10 cellular contexts compared by ENCODE assay signal in the genomic region with DNA sequence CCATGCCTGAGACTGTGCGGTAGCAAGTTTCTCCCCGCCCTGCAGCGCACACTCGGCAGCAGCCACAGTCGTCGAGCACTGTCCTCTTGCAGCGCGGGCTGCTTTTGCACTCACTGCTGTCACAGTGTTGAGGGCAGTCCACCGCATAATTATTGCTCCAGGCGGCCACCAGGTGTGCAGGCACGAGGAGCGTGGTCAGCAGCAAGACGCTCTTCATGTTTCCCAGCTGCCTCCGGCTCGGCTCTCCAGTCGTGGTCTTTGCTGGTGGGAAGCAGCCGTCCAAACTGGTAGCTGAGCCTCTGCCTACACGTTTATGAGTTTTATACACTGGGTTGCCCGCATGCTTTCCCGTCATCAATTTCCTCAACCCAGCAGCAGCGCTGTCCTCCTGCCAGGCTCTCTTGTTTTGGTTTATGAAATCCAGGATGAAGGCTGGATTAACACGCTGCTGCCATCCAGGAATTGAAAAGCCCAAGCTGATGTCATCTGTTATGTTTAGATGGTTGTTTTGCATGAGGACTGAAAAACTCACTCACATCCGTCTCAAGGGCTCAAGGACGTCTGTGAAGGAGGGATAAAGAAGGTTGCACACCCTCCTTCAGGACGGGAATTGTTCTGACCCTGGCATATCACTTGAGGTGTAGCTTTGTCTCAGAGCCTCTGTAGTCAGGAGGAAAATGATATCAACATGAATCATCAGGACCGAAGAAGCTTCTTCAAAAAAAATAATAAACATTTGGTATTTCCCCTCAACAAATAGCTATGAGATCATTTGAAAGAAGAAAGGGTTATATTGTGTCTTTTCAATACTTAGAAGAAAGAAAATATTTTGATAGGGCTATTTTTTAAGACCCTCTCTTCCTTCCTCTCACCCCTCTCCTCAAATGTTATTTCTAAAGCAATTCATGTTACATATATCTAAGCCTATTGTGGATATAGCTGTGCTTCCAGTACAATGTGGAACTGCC. TPM values are rescaled to one million over a fixed set of nuclear protein-coding genes. Genes with fewer than 3 reads are reported as not detected.
DNase-seq lines count a peak whose midpoint lies in the region; ATAC-seq and TF ChIP-seq lines count a peak whose summit lies in the region.
"Had no signal": no experiment of that assay in that cellular context is flagged by ENCODE, and none has a peak within 500 bp of the region (broad histone marks: within the 10 kb centered on the region; RNA-seq: fewer than 3 reads in every experiment).

A gene with protein sequence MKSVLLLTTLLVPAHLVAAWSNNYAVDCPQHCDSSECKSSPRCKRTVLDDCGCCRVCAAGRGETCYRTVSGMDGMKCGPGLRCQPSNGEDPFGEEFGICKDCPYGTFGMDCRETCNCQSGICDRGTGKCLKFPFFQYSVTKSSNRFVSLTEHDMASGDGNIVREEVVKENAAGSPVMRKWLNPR (minus strand): TSS at position 293 of the 968 bp plus-strand sequence. CDS start 76 bp downstream, at position 217.

- intact Hi-C loops in mammary epithelial cell (cut with micrococcal nuclease): no loop called here
- intact Hi-C loops in CD14-positive monocyte (cut with micrococcal nuclease): no loop called here

- H3K4me2 ChIP-seq in BLaER1 (peak within 1 kb of the TSS; percentile 41), mammary epithelial cell (ENCODE audit: insufficient read depth, low read depth, low read length) (peak within 1 kb of the TSS; percentile 86)

- H3K27me3 Mint-ChIP-seq in mesothelial cell of epicardium (ENCODE audit: low read depth) (peaks cover 29% of the 10 kb centered on the region), CD14-positive monocyte (ENCODE audit: low read depth in 3 of 3) (peaks cover 11 to 23% (median 18%) of the 10 kb centered on the region in 3 donors)

- H3K9me3 ChIP-seq in BLaER1 (no peaks in the 10 kb centered on the region), mammary epithelial cell (replicated peaks; ENCODE audit: insufficient read depth, low read length) (no peaks in the 10 kb centered on the region)

- no peak within 1 kb of the TSS for H3K27ac ChIP-seq in BLaER1
- no peak within 1 kb of the TSS for H3K27ac ChIP-seq in mammary epithelial cell (ENCODE audit: insufficient read depth, low read depth, low read length)

- CTCF ChIA-PET in mammary epithelial cell (lab: Charles Lee; ENCODE audit: low non-redundant PET): interaction anchor here (0.6 kb wide), 2 partner anchors 26 to 51 kb away, joined by 3 to 7 read pairs; no protein-coding TSS in a partner anchor

- dilution Hi-C loops in mammary epithelial cell (cut with HindIII; ENCODE audit: low sequenced_read_pairs): no loop called here

- H3K9ac ChIP-seq in BLaER1 (no peak within 1 kb of the TSS), mammary epithelial cell (ENCODE audit: insufficient read depth, low read length) (no peak within 1 kb of the TSS)

- WGBS in mammary epithelial cell (ENCODE audit: low coverage, missing lambda C conversion rate): 2% methylated on average over 21 of the region's 26 CpGs

- H4K20me1 ChIP-seq in BLaER1 (no peaks in the 10 kb centered on the region), mammary epithelial cell (ENCODE audit: insufficient read depth, low read length) (no peaks in the 10 kb centered on the region)

- H3K36me3 ChIP-seq in BLaER1 (no peaks in the 10 kb centered on the region), mammary epithelial cell (ENCODE audit: insufficient read depth, low read length) (no peaks in the 10 kb centered on the region)

- no peaks in the 10 kb centered on the region for H3K9me3 Mint-ChIP-seq in mesothelial cell of epicardium
- no peaks in the 10 kb centered on the region for H3K9me3 Mint-ChIP-seq in CD14-positive monocyte
- H3K9me3 Mint-ChIP-seq: activated T-helper 2 cell treated with anti-CD3 and anti-CD28 coated beads, Interferon-gamma antibody, Interleukin-2, Interleukin-4, amounts not matched to agents 10 μg/mL and 5 μg/mL and 100 μg/mL, durations not matched to agents 14 hours and 24 hours and 36 hours had no signal

- H3K79me2 ChIP-seq in mammary epithelial cell (ENCODE audit: insufficient read depth, low read length): no peaks in the 10 kb centered on the region

- H3K4me3 Mint-ChIP-seq in mesothelial cell of epicardium: peak within 1 kb of the TSS; percentile 13
- H3K4me3 Mint-ChIP-seq in CD14-positive monocyte: peak within 1 kb of the TSS in 1 of 2 donors; percentile 3

- no peaks in the 10 kb centered on the region for H3K27me3 ChIP-seq in BLaER1
- peaks cover 5% of the 10 kb centered on the region for H3K27me3 ChIP-seq in mammary epithelial cell (ENCODE audit: insufficient read depth, low read length)

- no peak for ATAC-seq in GM21737 (IDR thresholded peaks at IDR 0.05; ENCODE audit: unreplicated experiment)

- H3K4me1 Mint-ChIP-seq in mesothelial cell of epicardium: peaks cover 41% of the 10 kb centered on the region
- H3K4me1 Mint-ChIP-seq in CD14-positive monocyte: peaks cover 7% of the 10 kb centered on the region

- H3K27ac Mint-ChIP-seq in mesothelial cell of epicardium (peak within 1 kb of the TSS; percentile 44), CD14-positive monocyte (no peak within 1 kb of the TSS)
- H3K27ac Mint-ChIP-seq: activated T-helper 2 cell treated with anti-CD3 and anti-CD28 coated beads, Interferon-gamma antibody, Interleukin-2, Interleukin-4, amounts not matched to agents 10 μg/mL and 5 μg/mL and 100 μg/mL, durations not matched to agents 14 hours and 24 hours and 36 hours had no signal

- in situ Hi-C loops in mammary epithelial cell (cut with MboI; ENCODE audit: low sequenced_read_pairs in 2 of 2): no loop called here

- BruUV-seq in mammary epithelial cell (replicated peaks; lab: Mats Ljungman, UMichigan): no TSS peak

- peaks cover 9% of the 10 kb centered on the region for H3K4me1 ChIP-seq in BLaER1
- peaks cover 13% of the 10 kb centered on the region for H3K4me1 ChIP-seq in mammary epithelial cell (ENCODE audit: insufficient read depth, low read length)

- H2AFZ ChIP-seq in mammary epithelial cell (ENCODE audit: low read depth, low read length): peak within 1 kb of the TSS; percentile 73

- DNase-seq in HPDE6-E6E7 (ENCODE audit: extremely low spot score): peak; percentile 51
- DNase-seq in mammary epithelial cell: peak; percentile 71
- DNase-seq in mesothelial cell of epicardium (ENCODE audit: low spot score in 2 of 2, unreplicated experiment in 2 of 2): no peak
- DNase-seq in stimulated activated CD8-positive, alpha-beta memory T cell treated with anti-CD3 and anti-CD28 coated beads, Interleukin-4, amount 100 ng/mL, for 48 hours: no peak
- DNase-seq in CD14-positive monocyte (ENCODE audit: low spot score): no peak
- no peak for DNase-seq in RPMI8226

- H3K36me3 Mint-ChIP-seq in mesothelial cell of epicardium (no peaks in the 10 kb centered on the region), CD14-positive monocyte (no peaks in the 10 kb centered on the region)

- TF ChIP-seq CTCF in mammary epithelial cell (conservative IDR thresholded peaks at IDR 0.05 in 1 of 2, IDR thresholded peaks at IDR 0.05 in 1 of 2; ENCODE audit: extremely low read depth in 1 of 2, insufficient read depth in 1 of 2, low read depth in 1 of 2, low read length in 2 of 2) (no peak), mesothelial cell of epicardium (IDR thresholded peaks at IDR 0.05; ENCODE audit: unreplicated experiment) (no peak), CD14-positive monocyte (IDR thresholded peaks at IDR 0.05) (no peak)

- H3K4me3 ChIP-seq in BLaER1 (no peak within 1 kb of the TSS), mammary epithelial cell (replicated peaks in 1 of 3; ENCODE audit: insufficient read depth in 1 of 3, low read depth in 2 of 3, low read length in 3 of 3) (peak within 1 kb of the TSS in 1 of 3 experiments; percentile 11)

RNA-seq across cellular contexts. Expression of the gene that starts here (rescaled TPM):
- total RNA-seq in mammary epithelial cell (under 1 TPM in 1 of 2 donors, not detected in 1; 0.33 TPM), mesothelial cell of epicardium (0.23 to 0.40 TPM in 2 of 3 replicates, not detected in the other)
- polyA plus RNA-seq in mammary epithelial cell (not detected), CD14-positive monocyte (not detected)
- not detected for polyA minus RNA-seq in mammary epithelial cell
- polyA plus RNA-seq: neural cell had no signal

Comparison
In these comparisons a context has a peak if more than half of its experiments do, and no peak if none do; other contexts are left out.
1. Peak in DNase-seq and H3K4me2 ChIP-seq in mammary epithelial cell; RNA of the gene not detected or under 1 TPM.